In the genomic region with DNA sequence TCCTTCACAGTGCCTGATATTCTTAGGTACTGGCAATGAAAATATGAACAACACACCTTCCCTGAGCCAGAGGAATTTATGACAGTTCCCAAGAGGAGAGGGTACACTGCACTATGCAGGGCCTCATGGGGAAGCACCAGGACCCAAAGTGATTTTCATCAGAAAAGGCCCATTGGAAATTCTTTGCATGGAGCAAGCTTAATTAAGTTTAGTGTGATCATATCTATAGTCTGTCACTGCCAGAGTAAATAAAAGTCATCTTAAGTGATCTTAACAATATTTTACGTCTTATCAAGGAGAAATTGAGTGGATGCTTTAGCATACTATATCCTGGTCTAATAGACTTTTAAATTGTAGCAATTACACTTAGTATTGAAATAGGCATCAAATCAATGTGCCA, we compare ENCODE assay signal across 25 cellular contexts.
"Had no signal": no experiment of that assay in that cellular context is flagged by ENCODE, and none has a peak within 500 bp of the region (broad histone marks: within the 10 kb centered on the region; RNA-seq: fewer than 3 reads in every experiment).

No MANE protein-coding gene starts in this region.

- H3K4me3 ChIP-seq: neural progenitor cell, ovary, psoas muscle, right lobe of liver, sigmoid colon, stomach, thoracic aorta, thyroid gland, tibial nerve, upper lobe of left lung, vagina had no signal

- H3K36me3 ChIP-seq: neural progenitor cell, ovary, sigmoid colon, thoracic aorta, thyroid gland, upper lobe of left lung, vagina had no signal

- H3K4me1 ChIP-seq: neural progenitor cell, parathyroid adenoma, psoas muscle, right lobe of liver, sigmoid colon, stomach, thyroid gland, tibial nerve, upper lobe of left lung, vagina had no signal

- DNase-seq: natural killer cell; occipital lobe; ovary; posterior cingulate gyrus; psoas muscle; right cardiac atrium; right lobe of liver; sigmoid colon; small intestine; stimulated activated CD4-positive, alpha-beta T cell treated with anti-CD3 and anti-CD28 coated beads, Interleukin-15, amount 100 ng/mL, for 24 hours; stimulated activated CD4-positive, alpha-beta T cell treated with anti-CD3 and anti-CD28 coated beads, Interleukin-2, amount 100 ng/mL, for 24 hours; stimulated activated CD4-positive, alpha-beta T cell treated with anti-CD3 and anti-CD28 coated beads, Interleukin-2, amount 100 ng/mL, for 48 hours; stimulated activated CD4-positive, alpha-beta T cell treated with anti-CD3 and anti-CD28 coated beads, Interleukin-4, amount 100 ng/mL, for 24 hours; stimulated activated naive B cell treated with anti-CD40 and anti-IgM and Interleukin-4, amounts not matched to agents 10 μg/mL and 1 μg/mL and 100 μg/mL, for 72 hours; stimulated activated naive CD4-positive, alpha-beta T cell treated with Interleukin-2 at 50 U/mL for 16 hours; stomach; thyroid gland; trophoblast cell; upper lobe of left lung had no signal

- H3K27ac ChIP-seq: neural progenitor cell, ovary, parathyroid adenoma, psoas muscle, right lobe of liver, sigmoid colon, stomach, thoracic aorta, thyroid gland, tibial nerve, upper lobe of left lung, vagina had no signal

- ATAC-seq: natural killer cell; psoas muscle; stimulated activated effector memory CD8-positive, alpha-beta T cell treated with anti-CD3 and anti-CD28 coated beads, Interleukin-12 subunit alpha, Interleukin-12 subunit beta, amount 100 ng/mL, for 72 hours; stimulated activated naive B cell treated with anti-CD40 and anti-IgM and Interleukin-4, amounts not matched to agents 10 μg/mL and 1 μg/mL and 100 μg/mL, for 72 hours had no signal

- H3K27me3 ChIP-seq: neural progenitor cell, ovary, right lobe of liver, sigmoid colon, stomach, thyroid gland, tibial nerve, upper lobe of left lung, vagina had no signal

- H3K9me3 ChIP-seq: ovary, right lobe of liver, thyroid gland had no signal
